ENCODE assay signal across 1 cellular context in genomic region chr19:1251503-1252220, GRCh38.
TF ChIP-seq lines count a peak whose summit lies in the region.

No MANE protein-coding gene starts in this region.

TF ChIP-seq in HepG2, 621 proteins besides CTCF, POLR2A, EP300 and RAD21 (continued from another document and continues in another):
- no peak for TF ChIP-seq ZNF407 (CRISPR knock-in tag; IDR thresholded peaks at IDR 0.05; ENCODE audit: not compliant biosample characterization)
- TF ChIP-seq NFE2 (CRISPR knock-in tag; IDR thresholded peaks at IDR 0.05): no peak
- TF ChIP-seq ZNF557 (CRISPR knock-in tag; IDR thresholded peaks at IDR 0.05): no peak
- 0 out of 2 replicates have a peak, but pooled peaks have one; percentile 31 for TF ChIP-seq EEA1 (CRISPR knock-in tag; IDR thresholded peaks at IDR 0.05; ENCODE audit: borderline replicate concordance)
- TF ChIP-seq ZNF18 (CRISPR knock-in tag; IDR thresholded peaks at IDR 0.05; ENCODE audit: insufficient replicate concordance): no peak
- no peak for TF ChIP-seq HNF4A (CRISPR knock-in tag; IDR thresholded peaks at IDR 0.05)
- TF ChIP-seq AGO1 (IDR thresholded peaks at IDR 0.05; ENCODE audit: low read depth, low read length, poor library complexity, severe bottlenecking): peak; percentile 95
- no peak for TF ChIP-seq SOX13 (IDR thresholded peaks at IDR 0.05)
- no peak for TF ChIP-seq SOX13 (CRISPR knock-in tag; conservative IDR thresholded peaks at IDR 0.05 in 1 of 2, IDR thresholded peaks at IDR 0.05 in 1 of 2)
- TF ChIP-seq FOXP1 (IDR thresholded peaks at IDR 0.05): no peak
- no peak for TF ChIP-seq FOXP1 (CRISPR knock-in tag; IDR thresholded peaks at IDR 0.05)
- TF ChIP-seq KDM2A (CRISPR knock-in tag; IDR thresholded peaks at IDR 0.05; ENCODE audit: borderline replicate concordance, low read depth): no peak; the same call in 1 of the 2 replicates
- no peak for TF ChIP-seq RFX5 (IDR thresholded peaks at IDR 0.05; ENCODE audit: low read depth, low read length)
- no peak for TF ChIP-seq BRF2 (CRISPR knock-in tag; IDR thresholded peaks at IDR 0.05)
- no peak for TF ChIP-seq ZNF234 (CRISPR knock-in tag; conservative IDR thresholded peaks at IDR 0.05)
- no peak for TF ChIP-seq ELF3 (CRISPR knock-in tag; IDR thresholded peaks at IDR 0.05)
- TF ChIP-seq NONO (IDR thresholded peaks at IDR 0.05): no peak
- TF ChIP-seq NONO (CRISPR knock-in tag; conservative IDR thresholded peaks at IDR 0.05): no peak
- TF ChIP-seq ZNF235 (CRISPR knock-in tag; IDR thresholded peaks at IDR 0.05; ENCODE audit: borderline replicate concordance): no peak
- TF ChIP-seq TGIF2 (CRISPR knock-in tag; IDR thresholded peaks at IDR 0.05): no peak
- TF ChIP-seq MED13 (CRISPR knock-in tag; IDR thresholded peaks at IDR 0.05): no peak
- TF ChIP-seq MXD1 (CRISPR knock-in tag; IDR thresholded peaks at IDR 0.05): no peak; the same call in 1 of the 2 replicates
- TF ChIP-seq MEF2D (CRISPR knock-in tag; IDR thresholded peaks at IDR 0.05): 0 out of 2 replicates have a peak, but pooled peaks have one; percentile 27
- no peak for TF ChIP-seq NKX3-1 (CRISPR knock-in tag; IDR thresholded peaks at IDR 0.05)
- TF ChIP-seq ZHX2 (IDR thresholded peaks at IDR 0.05; ENCODE audit: low read depth): no peak
- no peak for TF ChIP-seq ZHX2 (CRISPR knock-in tag; IDR thresholded peaks at IDR 0.05; ENCODE audit: borderline replicate concordance)
- TF ChIP-seq HOXA5 (CRISPR knock-in tag; IDR thresholded peaks at IDR 0.05): no peak; the same call in 1 of the 2 replicates
- TF ChIP-seq SUZ12 (IDR thresholded peaks at IDR 0.05; ENCODE audit: low read depth, low read length): no peak
- TF ChIP-seq ELK4 (CRISPR knock-in tag; IDR thresholded peaks at IDR 0.05; ENCODE audit: borderline replicate concordance): no peak
- TF ChIP-seq U2AF2 (IDR thresholded peaks at IDR 0.05; ENCODE audit: low read depth, low read length): no peak
- no peak for TF ChIP-seq ZNF496 (CRISPR knock-in tag; IDR thresholded peaks at IDR 0.05; ENCODE audit: insufficient replicate concordance)
- TF ChIP-seq ZSCAN5A (CRISPR knock-in tag; IDR thresholded peaks at IDR 0.05; ENCODE audit: borderline replicate concordance): no peak
- TF ChIP-seq MXD3 (CRISPR knock-in tag; IDR thresholded peaks at IDR 0.05): no peak
- no peak for TF ChIP-seq MNT (IDR thresholded peaks at IDR 0.05)
- no peak for TF ChIP-seq ZNF331 (CRISPR knock-in tag; IDR thresholded peaks at IDR 0.05)
- TF ChIP-seq RFXANK (CRISPR knock-in tag; IDR thresholded peaks at IDR 0.05): no peak
- TF ChIP-seq PHF5A (CRISPR knock-in tag; IDR thresholded peaks at IDR 0.05; ENCODE audit: low read depth, unreplicated experiment): no peak
